8 cellular contexts compared by ENCODE assay signal in genomic region chr10:96124230-96125141, GRCh38. TPM values are rescaled to one million over a fixed set of nuclear protein-coding genes. Genes with fewer than 3 reads are reported as not detected.
DNase-seq lines count a peak whose midpoint lies in the region; ATAC-seq and TF ChIP-seq lines count a peak whose summit lies in the region.

No MANE protein-coding gene starts in this region.

- H3K4me2 ChIP-seq in SK-N-SH = no peak overlapping the region

- H2AFZ ChIP-seq in SK-N-SH (ENCODE audit: low read depth) = peak overlapping the region; percentile 6; the same call in 1 of the 2 replicates

- TF ChIP-seq EP300 in SK-N-SH (IDR thresholded peaks at IDR 0.05; ENCODE audit: borderline replicate concordance in 1 of 2, low read depth in 1 of 2, low read length in 1 of 2) = no peak

- peak; percentile 92 for ATAC-seq in upper lobe of right lung
- no peak for ATAC-seq in GM21360 (IDR thresholded peaks at IDR 0.05; ENCODE audit: unreplicated experiment)

- H4K20me1 ChIP-seq in SK-N-SH (ENCODE audit: insufficient read depth) = no peaks in the 10 kb centered on the region

- no peak for TF ChIP-seq RAD21 in SK-N-SH (IDR thresholded peaks at IDR 0.05; ENCODE audit: low read length)

- H3K9me2 ChIP-seq in SK-N-SH = no peaks in the 10 kb centered on the region

- H3K27ac ChIP-seq in SK-N-SH (ENCODE audit: low read depth in 2 of 2, low read length in 1 of 2) = no peak overlapping the region; a peak in 1 of 4 replicates
- H3K27ac ChIP-seq in iPS DF 6.9 (ENCODE audit: low read length) = no peak overlapping the region
- no peak overlapping the region for H3K27ac ChIP-seq in upper lobe of right lung

- CTCF ChIA-PET in SK-N-SH (lab: Yijun Ruan, JAX) = no interaction called here

- H3K9me3 ChIP-seq in SK-N-SH (no peaks in the 10 kb centered on the region; the same call in 1 of the 2 replicates), iPS DF 6.9 (ENCODE audit: control insufficient read depth, insufficient read depth, low read length) (no peaks in the 10 kb centered on the region), upper lobe of right lung (no peaks in the 10 kb centered on the region)

- peaks cover 0 to 4% of the 10 kb centered on the region in 2 donors for H3K36me3 Mint-ChIP-seq in CD14-positive monocyte

- TF ChIP-seq CTCF in CD14-positive monocyte (IDR thresholded peaks at IDR 0.05) (no peak), SK-N-SH (IDR thresholded peaks at IDR 0.05) (no peak), upper lobe of right lung (IDR thresholded peaks at IDR 0.05) (no peak)

- H3K36me3 ChIP-seq in SK-N-SH (replicated peaks in 1 of 2; ENCODE audit: control insufficient read depth in 1 of 2, insufficient read depth in 2 of 2, low read length in 1 of 2) = no peaks in the 10 kb centered on the region
- no peaks in the 10 kb centered on the region for H3K36me3 ChIP-seq in iPS DF 6.9 (ENCODE audit: control insufficient read depth, insufficient read depth, low read length)
- H3K36me3 ChIP-seq in upper lobe of right lung = no peaks in the 10 kb centered on the region

- DNase-seq in CD14-positive monocyte (ENCODE audit: low spot score) (peak; percentile 47), HuH-7.5 (ENCODE audit: low spot score) (peak; percentile 44), SK-N-SH (peak; percentile 30), iPS DF 6.9 (ENCODE audit: low read depth, low spot score) (peak; percentile 29), upper lobe of right lung (peak; percentile 76)
- no peak for DNase-seq in activated naive CD4-positive, alpha-beta T cell treated with Interleukin-2 at 50 U/mL for 16 hours
- no peak for DNase-seq in stimulated activated CD4-positive, alpha-beta T cell treated with anti-CD3 and anti-CD28 coated beads, Interleukin-2, amount 100 ng/mL, for 48 hours

- peaks cover 23 to 31% (median 25%) of the 10 kb centered on the region in 3 donors for H3K27me3 Mint-ChIP-seq in CD14-positive monocyte (ENCODE audit: low read depth in 3 of 3)

- H3K4me3 ChIP-seq in SK-N-SH (ENCODE audit: low read depth in 2 of 2, low read length in 1 of 2) (peak overlapping the region in 1 of 2 experiments; percentile 26; a peak in 2 of 4 replicates), iPS DF 6.9 (ENCODE audit: low read length) (peak overlapping the region; percentile 44; the same call in 1 of the 2 replicates), upper lobe of right lung (peak overlapping the region; percentile 25)

- H3K4me3 Mint-ChIP-seq in CD14-positive monocyte = peak overlapping the region; percentile 79 to 86

- POLR2A ChIA-PET in SK-N-SH (lab: Yijun Ruan, JAX) = interaction anchor here (1.9 kb wide), 1 partner anchor 35 kb away, joined by 5 read pairs; no protein-coding TSS in a partner anchor

- H3K4me1 Mint-ChIP-seq in CD14-positive monocyte = peaks cover 29% of the 10 kb centered on the region

- H3K27me3 ChIP-seq in SK-N-SH (ENCODE audit: insufficient read depth) (peaks cover 8% of the 10 kb centered on the region; the same call in 1 of the 2 replicates), iPS DF 6.9 (ENCODE audit: control insufficient read depth, insufficient read depth, low read length) (no peaks in the 10 kb centered on the region), upper lobe of right lung (peaks cover 48% of the 10 kb centered on the region)

- WGBS in SK-N-SH (ENCODE audit: low lambda C conversion rate) = 40% methylated on average over 3 of the region's 4 CpGs
- WGBS in iPS DF 6.9 (ENCODE audit: insufficient coverage, insufficient read length) = no CpG with 5 or more reads among the region's 4 CpGs

- H3K4me1 ChIP-seq in SK-N-SH (ENCODE audit: control insufficient read depth in 1 of 2, insufficient read depth in 2 of 2, low read depth in 1 of 2, low read length in 1 of 2) = peaks cover 0 to 5% of the 10 kb centered on the region in 2 experiments; a peak in 1 of 4 replicates
- no peaks in the 10 kb centered on the region for H3K4me1 ChIP-seq in iPS DF 6.9 (ENCODE audit: control insufficient read depth, insufficient read depth, low read length)
- H3K4me1 ChIP-seq in upper lobe of right lung = peaks cover 5% of the 10 kb centered on the region

- intact Hi-C loops in CD14-positive monocyte (cut with micrococcal nuclease) = no loop called here
- intact Hi-C loops in upper lobe of right lung (cut with DNase I) = no loop called here

- H3K27ac Mint-ChIP-seq in CD14-positive monocyte = peak overlapping the region; percentile 68 to 88 (median 84)

- no peaks in the 10 kb centered on the region for H3K79me2 ChIP-seq in SK-N-SH (ENCODE audit: insufficient read depth)

- H3K9me3 Mint-ChIP-seq in CD14-positive monocyte = peaks cover 0 to 13% (median 5%) of the 10 kb centered on the region in 7 donors

- no peak overlapping the region for H3K9ac ChIP-seq in SK-N-SH

- H3F3A ChIP-seq in SK-N-SH (replicated peaks; ENCODE audit: insufficient read depth) = peaks cover 10% of the 10 kb centered on the region

TF ChIP-seq in SK-N-SH, 30 proteins besides CTCF, POLR2A, EP300 and RAD21:
- no peak for TF ChIP-seq SIN3A (IDR thresholded peaks at IDR 0.05; ENCODE audit: borderline replicate concordance, low read depth, low read length)

RNA-seq across cellular contexts. Expression of gene ZNF518A, which starts 5.6 kb away (rescaled TPM):
- polyA plus RNA-seq in CD14-positive monocyte = 10 to 100 TPM in 1 of 2 donors, 1 to 10 TPM in 1; 9.5 to 15.8 TPM
- 1.7 and 2.4 TPM in 2 replicates for polyA plus RNA-seq in SK-N-SH (2012; rRNA removed)
- polyA plus RNA-seq in SK-N-SH (2012; cell fraction: cytosol; rRNA removed) = 1.8 and 2.9 TPM in 2 replicates
- 5.3 and 11.1 TPM in 2 replicates for polyA plus RNA-seq in SK-N-SH (2012; cell fraction: nucleus; rRNA removed)
- total RNA-seq in upper lobe of right lung = 17.9 TPM

Comparison
In these comparisons a context has a peak if more than half of its experiments do, and no peak if none do; other contexts are left out.
1. DNase-seq: peak in CD14-positive monocyte (single experiment), HuH-7.5 (single experiment), SK-N-SH (single experiment), iPS DF 6.9 (single experiment) and upper lobe of right lung (single experiment); none in activated naive CD4-positive, alpha-beta T cell treated with Interleukin-2 at 50 U/mL for 16 hours (single experiment) and stimulated activated CD4-positive, alpha-beta T cell treated with anti-CD3 and anti-CD28 coated beads, Interleukin-2, amount 100 ng/mL, for 48 hours (0 of 2).